Comparison of ENCODE assay signal across 19 cellular contexts in the genomic region with DNA sequence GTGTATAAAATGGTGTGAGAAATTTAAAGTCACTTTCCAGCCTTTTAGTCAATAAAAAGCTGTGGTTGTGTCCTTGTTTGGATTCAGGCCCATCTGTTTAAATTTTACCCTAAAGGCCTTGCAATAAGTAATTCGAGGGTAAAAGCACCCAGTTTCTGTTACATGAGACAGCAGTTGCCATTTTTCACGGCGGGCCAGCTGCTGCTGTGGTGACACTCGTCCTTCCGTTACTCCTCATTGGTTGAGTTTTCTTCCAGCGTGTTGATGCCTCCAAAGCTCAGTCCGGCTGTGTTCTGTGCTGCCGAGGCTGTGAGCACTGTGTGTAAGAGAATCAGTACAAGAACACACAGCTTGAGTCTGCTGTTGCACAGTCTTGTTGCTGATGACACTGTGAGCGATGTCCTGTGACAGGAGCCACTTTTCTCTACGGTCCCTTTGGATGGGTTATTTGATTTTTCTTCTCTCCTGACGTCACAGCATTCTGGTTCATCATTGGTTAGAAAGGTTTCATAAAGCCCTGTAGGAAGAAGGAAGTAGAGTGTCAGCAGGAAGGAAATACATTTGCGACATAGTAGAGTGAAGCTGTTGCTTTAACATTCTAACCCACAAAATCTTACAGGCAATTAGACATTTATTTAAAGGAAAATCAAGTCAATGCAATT.
"Had no signal": no experiment of that assay in that cellular context is flagged by ENCODE, and none has a peak within 500 bp of the region (broad histone marks: within the 10 kb centered on the region; RNA-seq: fewer than 3 reads in every experiment).

No MANE protein-coding gene starts in this region.

- H3K27ac ChIP-seq: brain microvascular endothelial cell, sigmoid colon, suprapubic skin, upper lobe of left lung had no signal

- H3K9me3 ChIP-seq: sigmoid colon, suprapubic skin, upper lobe of left lung had no signal

- DNase-seq: activated CD4-positive, alpha-beta T cell treated with anti-CD3 and anti-CD28 coated beads for 1 hour; activated CD4-positive, alpha-beta T cell treated with anti-CD3 and anti-CD28 coated beads, Interleukin-2, amount 50 U/mL, for 48 hours; activated CD8-positive, alpha-beta memory T cell treated with anti-CD3 and anti-CD28 coated beads, Interleukin-2, amount 10 ng/mL, durations not matched to agents 7 days and 5 days; activated effector memory CD4-positive, alpha-beta T cell treated with anti-CD3 and anti-CD28 coated beads, Interleukin-2, amount 50 U/mL, for 16 hours; activated T-cell treated with anti-CD3 and anti-CD28 coated beads, Interleukin-2, amount 50 U/mL, for 24 hours; amygdala; brain microvascular endothelial cell; dermis blood vessel endothelial cell; endodermal cell; mammary epithelial cell; nephron progenitor cell; sigmoid colon; stimulated activated CD4-positive, alpha-beta T cell treated with anti-CD3 and anti-CD28 coated beads, Interleukin-12 subunit alpha, Interleukin-12 subunit beta, amount 100 ng/mL, for 4 hours; stimulated activated naive CD4-positive, alpha-beta T cell; T-helper 9 cell; upper lobe of left lung had no signal

- ATAC-seq: activated CD8-positive, alpha-beta memory T cell treated with anti-CD3 and anti-CD28 coated beads, Interleukin-2, amount 10 ng/mL, durations not matched to agents 7 days and 5 days; activated naive CD4-positive, alpha-beta T cell treated with anti-CD3 and anti-CD28 coated beads, Interleukin-2, amount 50 U/mL, for 72 hours; left lobe of liver had no signal

- H3K27me3 ChIP-seq: brain microvascular endothelial cell, sigmoid colon, suprapubic skin, upper lobe of left lung had no signal

- H3K4me3 ChIP-seq: sigmoid colon, suprapubic skin, upper lobe of left lung had no signal

- H3K4me1 ChIP-seq: sigmoid colon, suprapubic skin, upper lobe of left lung had no signal

- H3K36me3 ChIP-seq: brain microvascular endothelial cell, sigmoid colon, suprapubic skin, upper lobe of left lung had no signal
